8 cellular contexts compared by ENCODE assay signal in genomic region chr1:161153682-161154337, GRCh38. TPM values are rescaled to one million over a fixed set of nuclear protein-coding genes. Genes with fewer than 3 reads are reported as not detected.
DNase-seq lines count a peak whose midpoint lies in the region; TF ChIP-seq lines count a peak whose summit lies in the region.

Gene UFC1, plus strand, starts transcription at chr1:161153978. Its CDS starts 20 bp downstream, at chr1:161153998.

- H3K4me3 ChIP-seq in MG63 (peak within 1 kb of the TSS; percentile 73), neural cell (ENCODE audit: low read length) (peak within 1 kb of the TSS; percentile 72), stomach smooth muscle (ENCODE audit: low read length in 2 of 2) (peak within 1 kb of the TSS; percentile 93 to 100)

- peak within 1 kb of the TSS; percentile 52 for H2AFZ ChIP-seq in neural cell (ENCODE audit: low read depth, low read length)

- no peaks in the 10 kb centered on the region for H3K79me2 ChIP-seq in neural cell (replicated peaks; ENCODE audit: insufficient read depth, low read length)

- peak; percentile 14 for TF ChIP-seq RAD21 in neural cell (conservative IDR thresholded peaks at IDR 0.05)

- H3K9me3 ChIP-seq in MG63 (no peaks in the 10 kb centered on the region), neural cell (ENCODE audit: low read length) (no peaks in the 10 kb centered on the region), stomach smooth muscle (ENCODE audit: control insufficient read depth in 2 of 2, low read length in 2 of 2) (no peaks in the 10 kb centered on the region)

- no peak for TF ChIP-seq CTCF in neural cell (IDR thresholded peaks at IDR 0.05; ENCODE audit: poor library complexity, severe bottlenecking)

- H3K27ac ChIP-seq in neural cell (ENCODE audit: low read length) (peak within 1 kb of the TSS; percentile 91), stomach smooth muscle (ENCODE audit: low read length) (peak within 1 kb of the TSS; percentile 95)

- no peaks in the 10 kb centered on the region for H3K9me2 ChIP-seq in neural cell (ENCODE audit: insufficient read depth, low read length)

- H4K20me1 ChIP-seq in neural cell (ENCODE audit: insufficient read depth) = no peaks in the 10 kb centered on the region

- H3F3A ChIP-seq in neural cell (ENCODE audit: insufficient read depth, low read length, poor library complexity, severe bottlenecking) = no peaks in the 10 kb centered on the region

- TF ChIP-seq EP300 in neural cell (conservative IDR thresholded peaks at IDR 0.05; ENCODE audit: poor library complexity, severe bottlenecking) = no peak

- H3K36me3 ChIP-seq in MG63 (peaks cover 20% of the 10 kb centered on the region), neural cell (ENCODE audit: insufficient read depth, low read length) (no peaks in the 10 kb centered on the region), stomach smooth muscle (ENCODE audit: control insufficient read depth in 2 of 2, insufficient read depth in 2 of 2, low read length in 2 of 2) (peaks cover 9 to 13% of the 10 kb centered on the region in 2 donors)

- H3K4me2 ChIP-seq in neural cell (ENCODE audit: low read length) = peak within 1 kb of the TSS; percentile 71

- DNase-seq in DMS79 treated with DMSO at 0.1 percent for 48 hours (lab: John Stamatoyannopoulos, UW) = peak; percentile 91
- peak; percentile 44 for DNase-seq in GOT3 (lab: John Stamatoyannopoulos, UW)
- DNase-seq in MG63 = peak; percentile 85
- DNase-seq in SHP77 (lab: John Stamatoyannopoulos, UW) = peak; percentile 88 to 93
- peak; percentile 70 for DNase-seq in activated T-helper 9 cell treated with anti-CD3 and anti-CD28 coated beads, Interleukin-2, amount 50 U/mL, for 16 hours (ENCODE audit: low read depth)
- DNase-seq in fibroblast of the conjunctiva (ENCODE audit: low read depth) = peak; percentile 89

- H3K4me1 ChIP-seq in stomach smooth muscle (ENCODE audit: control insufficient read depth, insufficient read depth, low read length) = peaks cover 9% of the 10 kb centered on the region

- H3K9ac ChIP-seq in neural cell (ENCODE audit: low read length) (peak within 1 kb of the TSS; percentile 89), stomach smooth muscle (ENCODE audit: low read length in 2 of 2) (peak within 1 kb of the TSS; percentile 97 to 100)

- no peaks in the 10 kb centered on the region for H3K27me3 ChIP-seq in MG63
- H3K27me3 ChIP-seq in neural cell (ENCODE audit: insufficient read depth, low read depth, low read length) = no peaks in the 10 kb centered on the region
- H3K27me3 ChIP-seq in stomach smooth muscle (ENCODE audit: control insufficient read depth in 1 of 2, insufficient read depth in 2 of 2, low read length in 2 of 2) = no peaks in the 10 kb centered on the region

TF ChIP-seq in neural cell, 6 proteins besides CTCF, POLR2A, EP300 and RAD21:
- TF ChIP-seq TAF1 (IDR thresholded peaks at IDR 0.05; ENCODE audit: low read depth) (peak; percentile 91), MXI1 (conservative IDR thresholded peaks at IDR 0.05; ENCODE audit: poor library complexity, severe bottlenecking) (peak; percentile 91), POLR2AphosphoS5 (IDR thresholded peaks at IDR 0.05) (peak; percentile 79), SMC3 (conservative IDR thresholded peaks at IDR 0.05; ENCODE audit: poor library complexity) (peak; percentile 25), EZH2 (IDR thresholded peaks at IDR 0.05; ENCODE audit: borderline replicate concordance, insufficient read depth, low read length, poor library complexity, severe bottlenecking) (no peak)
- TF ChIP-seq, protein P1, sequence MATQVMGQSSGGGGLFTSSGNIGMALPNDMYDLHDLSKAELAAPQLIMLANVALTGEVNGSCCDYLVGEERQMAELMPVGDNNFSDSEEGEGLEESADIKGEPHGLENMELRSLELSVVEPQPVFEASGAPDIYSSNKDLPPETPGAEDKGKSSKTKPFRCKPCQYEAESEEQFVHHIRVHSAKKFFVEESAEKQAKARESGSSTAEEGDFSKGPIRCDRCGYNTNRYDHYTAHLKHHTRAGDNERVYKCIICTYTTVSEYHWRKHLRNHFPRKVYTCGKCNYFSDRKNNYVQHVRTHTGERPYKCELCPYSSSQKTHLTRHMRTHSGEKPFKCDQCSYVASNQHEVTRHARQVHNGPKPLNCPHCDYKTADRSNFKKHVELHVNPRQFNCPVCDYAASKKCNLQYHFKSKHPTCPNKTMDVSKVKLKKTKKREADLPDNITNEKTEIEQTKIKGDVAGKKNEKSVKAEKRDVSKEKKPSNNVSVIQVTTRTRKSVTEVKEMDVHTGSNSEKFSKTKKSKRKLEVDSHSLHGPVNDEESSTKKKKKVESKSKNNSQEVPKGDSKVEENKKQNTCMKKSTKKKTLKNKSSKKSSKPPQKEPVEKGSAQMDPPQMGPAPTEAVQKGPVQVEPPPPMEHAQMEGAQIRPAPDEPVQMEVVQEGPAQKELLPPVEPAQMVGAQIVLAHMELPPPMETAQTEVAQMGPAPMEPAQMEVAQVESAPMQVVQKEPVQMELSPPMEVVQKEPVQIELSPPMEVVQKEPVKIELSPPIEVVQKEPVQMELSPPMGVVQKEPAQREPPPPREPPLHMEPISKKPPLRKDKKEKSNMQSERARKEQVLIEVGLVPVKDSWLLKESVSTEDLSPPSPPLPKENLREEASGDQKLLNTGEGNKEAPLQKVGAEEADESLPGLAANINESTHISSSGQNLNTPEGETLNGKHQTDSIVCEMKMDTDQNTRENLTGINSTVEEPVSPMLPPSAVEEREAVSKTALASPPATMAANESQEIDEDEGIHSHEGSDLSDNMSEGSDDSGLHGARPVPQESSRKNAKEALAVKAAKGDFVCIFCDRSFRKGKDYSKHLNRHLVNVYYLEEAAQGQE (IDR thresholded peaks at IDR 0.05; ENCODE audit: borderline replicate concordance) = peak; percentile 68

RNA-seq across cellular contexts. Expression of gene UFC1, which starts in this region (rescaled TPM):
- 118 and 178 TPM in 2 replicates for total RNA-seq in MG63 (2014; rRNA removed; shearing (Covaris generic); ENCODE audit: low replicate concordance)
- polyA plus RNA-seq in neural cell = 87.4 and 104 TPM in 2 replicates
- 46.4 and 47.7 TPM in 2 replicates for polyA minus RNA-seq in neural cell

Comparison
In these comparisons a context has a peak if more than half of its experiments do, and no peak if none do; other contexts are left out.
1. Peak in every context shown above with its lines: DNase-seq, H3K4me3 ChIP-seq and H3K27ac ChIP-seq.